Comparison of ENCODE assay signal across 14 cellular contexts in genomic region chr10:75532253-75532924, GRCh38.
DNase-seq lines count a peak whose midpoint lies in the region; ATAC-seq and TF ChIP-seq lines count a peak whose summit lies in the region.
"Had no signal": no experiment of that assay in that cellular context is flagged by ENCODE, and none has a peak within 500 bp of the region (broad histone marks: within the 10 kb centered on the region; RNA-seq: fewer than 3 reads in every experiment).

No MANE protein-coding gene starts in this region.

- ATAC-seq in activated CD4-positive, alpha-beta T cell treated with anti-CD3 and anti-CD28 coated beads for 36 hours, result peak; percentile 33
- no peak for ATAC-seq in T-helper 17 cell
- ATAC-seq in T-cell (replicated peaks in 1 of 4), result no peak
- ATAC-seq: pancreas had no signal

- CTCF ChIA-PET in activated CD4-positive, alpha-beta T cell treated with anti-CD3 and anti-CD28 coated beads for 36 hours (lab: Charles Lee), result no interaction called here
- CTCF ChIA-PET in T-cell (lab: Charles Lee), result interaction anchor here in 1 of 2 donors (0.5 kb wide), 1 partner anchor 771 kb away, joined by 3 read pairs; no protein-coding TSS in a partner anchor

- H3K9me3 Mint-ChIP-seq in activated CD4-positive, alpha-beta T cell treated with anti-CD3 and anti-CD28 coated beads for 36 hours (ENCODE audit: low read depth), result no peaks in the 10 kb centered on the region
- H3K9me3 Mint-ChIP-seq in T-cell, result no peaks in the 10 kb centered on the region

- no peaks in the 10 kb centered on the region for H3K4me1 Mint-ChIP-seq in activated CD4-positive, alpha-beta T cell treated with anti-CD3 and anti-CD28 coated beads for 36 hours
- H3K4me1 Mint-ChIP-seq in T-helper 17 cell (peaks cover 2% of the 10 kb centered on the region), T-cell (no peaks in the 10 kb centered on the region)

- no peak overlapping the region for H3K27ac ChIP-seq in adrenal gland
- H3K27ac ChIP-seq: pancreas, suprapubic skin had no signal

- H3K36me3 ChIP-seq in adrenal gland (replicated peaks in 1 of 2), result no peaks in the 10 kb centered on the region
- H3K36me3 ChIP-seq: pancreas, suprapubic skin had no signal

- 81 to 84% (median 83%) methylated on average over 3 of the region's 3 CpGs for WGBS in adrenal gland, 4 donors

- no peaks in the 10 kb centered on the region for H3K36me3 Mint-ChIP-seq in activated CD4-positive, alpha-beta T cell treated with anti-CD3 and anti-CD28 coated beads for 36 hours (ENCODE audit: low read depth)
- H3K36me3 Mint-ChIP-seq in T-helper 17 cell (ENCODE audit: low read depth) (no peaks in the 10 kb centered on the region), T-cell (no peaks in the 10 kb centered on the region)

- no peak for DNase-seq in activated CD4-positive, alpha-beta T cell treated with anti-CD3 and anti-CD28 coated beads for 36 hours
- no peak for DNase-seq in activated CD4-positive, alpha-beta T cell treated with anti-CD3 and anti-CD28 coated beads, Interleukin-2, amount 50 U/mL, for 48 hours
- DNase-seq in RPMI7951 (ENCODE audit: low read depth), result peak; percentile 29
- DNase-seq in fibroblast of gingiva (ENCODE audit: low read depth), result peak; percentile 15
- no peak for DNase-seq in adrenal gland
- no peak for DNase-seq in T-helper 17 cell
- DNase-seq in DMS53 (lab: John Stamatoyannopoulos, UW), result no peak
- no peak for DNase-seq in T-cell
- DNase-seq: activated naive CD4-positive, alpha-beta T cell treated with Interleukin-2 at 50 U/mL for 16 hours; Calu3; NCI-H345; pancreas; T1000 had no signal

- peaks cover 7% of the 10 kb centered on the region for H3K27me3 Mint-ChIP-seq in activated CD4-positive, alpha-beta T cell treated with anti-CD3 and anti-CD28 coated beads for 36 hours
- H3K27me3 Mint-ChIP-seq in T-helper 17 cell (peaks cover 10% of the 10 kb centered on the region), T-cell (peaks cover 6 to 12% of the 10 kb centered on the region in 2 donors)

- no peak overlapping the region for H3K4me3 ChIP-seq in adrenal gland
- H3K4me3 ChIP-seq: pancreas, suprapubic skin had no signal

- H3K9me3 ChIP-seq in adrenal gland (replicated peaks in 1 of 3), result no peaks in the 10 kb centered on the region
- no peaks in the 10 kb centered on the region for H3K9me3 ChIP-seq in T-helper 17 cell (ENCODE audit: control insufficient read depth, low read length, poor library complexity, severe bottlenecking)
- H3K9me3 ChIP-seq: pancreas, suprapubic skin had no signal

- no peak for TF ChIP-seq POLR2A in adrenal gland (IDR thresholded peaks at IDR 0.05)

- H3K4me3 Mint-ChIP-seq in activated CD4-positive, alpha-beta T cell treated with anti-CD3 and anti-CD28 coated beads for 36 hours, result no peak overlapping the region
- H3K4me3 Mint-ChIP-seq in T-helper 17 cell, result no peak overlapping the region
- H3K4me3 Mint-ChIP-seq in T-cell, result no peak overlapping the region

- no peaks in the 10 kb centered on the region for H3K27me3 ChIP-seq in adrenal gland
- H3K27me3 ChIP-seq: pancreas, suprapubic skin had no signal

- no peak overlapping the region for H3K27ac Mint-ChIP-seq in activated CD4-positive, alpha-beta T cell treated with anti-CD3 and anti-CD28 coated beads for 36 hours
- H3K27ac Mint-ChIP-seq in T-helper 17 cell (no peak overlapping the region), T-cell (no peak overlapping the region)

- peaks cover 10 to 21% of the 10 kb centered on the region in 2 donors for H3K4me1 ChIP-seq in adrenal gland (replicated peaks in 1 of 2)
- H3K4me1 ChIP-seq: pancreas, suprapubic skin had no signal

- intact Hi-C loops in activated CD4-positive, alpha-beta T cell treated with anti-CD3 and anti-CD28 coated beads for 36 hours (cut with DNase I, micrococcal nuclease), result no loop called here
- intact Hi-C loops in adrenal gland (cut with DNase I), result no loop called here

- POLR2A ChIA-PET in activated CD4-positive, alpha-beta T cell treated with anti-CD3 and anti-CD28 coated beads for 36 hours (lab: Charles Lee), result no interaction called here
- POLR2A ChIA-PET in T-cell (lab: Charles Lee), result no interaction called here

- no peak for TF ChIP-seq CTCF in adrenal gland (IDR thresholded peaks at IDR 0.05)

Comparison
In these comparisons a context has a peak if more than half of its experiments do, and no peak if none do; other contexts are left out.
1. DNase-seq: peak in RPMI7951 (single experiment) and fibroblast of gingiva (single experiment); none in activated CD4-positive, alpha-beta T cell treated with anti-CD3 and anti-CD28 coated beads for 36 hours (single experiment), activated CD4-positive, alpha-beta T cell treated with anti-CD3 and anti-CD28 coated beads, Interleukin-2, amount 50 U/mL, for 48 hours (0 of 2), adrenal gland (0 of 7), T-helper 17 cell (0 of 3), DMS53 (single experiment) and T-cell (0 of 34).